In genomic region chr5:119313207-119313606, GRCh38 we compare ENCODE assay signal across 10 cellular contexts. TPM values are rescaled to one million over a fixed set of nuclear protein-coding genes. Genes with fewer than 3 reads are reported as not detected.
DNase-seq lines count a peak whose midpoint lies in the region; ATAC-seq lines count a peak whose summit lies in the region.
"Had no signal": no experiment of that assay in that cellular context is flagged by ENCODE, and none has a peak within 500 bp of the region (broad histone marks: within the 10 kb centered on the region; RNA-seq: fewer than 3 reads in every experiment).

No MANE protein-coding gene starts in this region.

- peaks cover 97% of the 10 kb centered on the region for H3K4me1 Mint-ChIP-seq in activated naive CD4-positive, alpha-beta T cell treated with anti-CD3 and anti-CD28 coated beads, Interleukin-2, amount 10 ng/mL, durations not matched to agents 7 days and 5 days
- H3K4me1 Mint-ChIP-seq in immature natural killer cell, result peaks cover 86 to 90% of the 10 kb centered on the region in 2 donors

- H3K27ac Mint-ChIP-seq in activated naive CD4-positive, alpha-beta T cell treated with anti-CD3 and anti-CD28 coated beads, Interleukin-2, amount 10 ng/mL, durations not matched to agents 7 days and 5 days, result peak overlapping the region; percentile 84
- peak overlapping the region; percentile 52 to 89 (median 64) for H3K27ac Mint-ChIP-seq in immature natural killer cell

- intact Hi-C loops in posterior vena cava (cut with DNase I), result no loop called here

- DNase-seq in activated naive CD4-positive, alpha-beta T cell treated with anti-CD3 and anti-CD28 coated beads, Interleukin-2, amount 10 ng/mL, durations not matched to agents 7 days and 5 days, result no peak
- no peak for DNase-seq in activated naive CD4-positive, alpha-beta T cell (lab: John Stamatoyannopoulos, UW)
- DNase-seq in UCSD-AML1 (lab: John Stamatoyannopoulos, UW; ENCODE audit: unreplicated experiment) (peak; percentile 6), immature natural killer cell (no peak), pons (ENCODE audit: low spot score) (no peak), posterior vena cava (ENCODE audit: low spot score) (no peak)
- DNase-seq in activated effector memory CD4-positive, alpha-beta T cell treated with anti-CD3 and anti-CD28 coated beads, Interleukin-2, amount 50 U/mL, for 16 hours, result no peak
- DNase-seq: DMS 273 treated with DMSO at 0.1 percent for 48 hours, NCI-H1694 had no signal

- H3K4me3 Mint-ChIP-seq in activated naive CD4-positive, alpha-beta T cell treated with anti-CD3 and anti-CD28 coated beads, Interleukin-2, amount 10 ng/mL, durations not matched to agents 7 days and 5 days, result no peak overlapping the region
- H3K4me3 Mint-ChIP-seq in immature natural killer cell, result peak overlapping the region in 3 of 5 donors; percentile 16 to 35 (median 23)

- H3K36me3 Mint-ChIP-seq in activated naive CD4-positive, alpha-beta T cell treated with anti-CD3 and anti-CD28 coated beads, Interleukin-2, amount 10 ng/mL, durations not matched to agents 7 days and 5 days, result peaks cover 46% of the 10 kb centered on the region
- no peaks in the 10 kb centered on the region for H3K36me3 Mint-ChIP-seq in immature natural killer cell

- no peaks in the 10 kb centered on the region for H3K9me3 Mint-ChIP-seq in activated naive CD4-positive, alpha-beta T cell treated with anti-CD3 and anti-CD28 coated beads, Interleukin-2, amount 10 ng/mL, durations not matched to agents 7 days and 5 days
- no peaks in the 10 kb centered on the region for H3K9me3 Mint-ChIP-seq in immature natural killer cell

- no peak for ATAC-seq in GM18907 (IDR thresholded peaks at IDR 0.05; ENCODE audit: unreplicated experiment)

- CTCF ChIA-PET in activated naive CD4-positive, alpha-beta T cell treated with anti-CD3 and anti-CD28 coated beads, Interleukin-2, amount 10 ng/mL, durations not matched to agents 7 days and 5 days (lab: Charles Lee), result interaction anchor here (0.9 to 12.3 kb wide), 10 partner anchors 10 to 98 kb away, joined by 3 to 121 read pairs (median 4); no protein-coding TSS in a partner anchor

- H3K27me3 Mint-ChIP-seq in activated naive CD4-positive, alpha-beta T cell treated with anti-CD3 and anti-CD28 coated beads, Interleukin-2, amount 10 ng/mL, durations not matched to agents 7 days and 5 days, result no peaks in the 10 kb centered on the region
- H3K27me3 Mint-ChIP-seq in immature natural killer cell (ENCODE audit: low read depth in 3 of 3), result peaks cover 6 to 10% (median 6%) of the 10 kb centered on the region in 3 donors

RNA-seq across cellular contexts. Expression of gene TNFAIP8, which starts 42.6 kb away (rescaled TPM):
- 100 to 1,000 TPM in 2 of 3 donors, 10 to 100 TPM in 1; 99.7 to 162 (median 132) TPM for polyA plus RNA-seq in immature natural killer cell
- 10 to 100 TPM; 10.8 to 12.4 TPM for total RNA-seq in posterior vena cava
